8 cellular contexts compared by ENCODE assay signal in the genomic region with DNA sequence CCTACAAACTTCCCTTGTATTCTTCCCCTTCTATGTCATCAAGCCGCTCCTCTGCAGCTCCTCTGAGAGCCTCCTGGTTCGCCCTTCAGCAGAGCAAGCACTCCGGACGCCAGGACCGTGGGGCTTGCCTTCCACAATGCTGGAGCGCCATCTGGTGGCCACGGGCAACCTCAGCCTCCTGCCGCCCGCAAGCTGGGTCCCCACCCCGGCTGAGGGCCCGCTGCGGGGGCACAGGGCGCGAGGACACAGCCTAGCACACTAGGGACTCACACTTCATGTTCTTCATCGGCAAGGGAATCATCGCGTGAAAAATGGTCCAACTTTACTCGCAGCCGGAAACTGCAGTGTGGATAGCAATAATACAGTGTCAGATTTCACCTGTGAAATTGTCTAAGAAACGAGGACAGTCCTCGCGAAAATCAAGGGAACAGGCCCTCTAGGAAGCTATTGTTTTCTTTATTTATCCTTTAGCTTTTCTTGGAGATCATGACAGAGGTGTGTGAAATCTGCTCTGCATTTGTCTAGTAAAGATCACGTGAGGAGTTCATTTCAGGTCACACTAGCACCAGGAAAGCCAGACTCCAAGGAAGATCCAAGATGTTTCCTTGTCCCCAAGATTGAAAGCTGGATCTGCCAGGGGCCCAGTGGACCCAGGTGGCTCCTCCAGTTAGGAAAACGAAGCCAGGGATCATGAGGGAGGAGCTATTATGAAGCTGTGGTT. TPM values are rescaled to one million over a fixed set of nuclear protein-coding genes. Genes with fewer than 3 reads are reported as not detected.
DNase-seq lines count a peak whose midpoint lies in the region; ATAC-seq lines count a peak whose summit lies in the region.

No MANE protein-coding gene starts in this region.

- peaks cover 5% of the 10 kb centered on the region for H3K4me1 Mint-ChIP-seq in activated CD8-positive, alpha-beta T cell treated with anti-CD3 and anti-CD28 coated beads, Interleukin-2, amount 10 ng/mL, durations not matched to agents 7 days and 5 days (ENCODE audit: low read depth)
- peaks cover 3 to 6% of the 10 kb centered on the region in 2 donors for H3K4me1 Mint-ChIP-seq in effector memory CD8-positive, alpha-beta T cell (ENCODE audit: low read depth in 2 of 2)

- DNase-seq in Ammon's horn (ENCODE audit: low spot score): peak; percentile 95
- peak; percentile 98 for DNase-seq in GM19238 (ENCODE audit: insufficient read length, low spot score)
- DNase-seq in NCI-H774 (lab: John Stamatoyannopoulos, UW): peak; percentile 76
- peak; percentile 89 for DNase-seq in activated CD8-positive, alpha-beta T cell treated with anti-CD3 and anti-CD28 coated beads, Interleukin-2, amount 10 ng/mL, durations not matched to agents 7 days and 5 days
- DNase-seq in effector memory CD8-positive, alpha-beta T cell: peak; percentile 77 to 82 (median 81)
- peak; percentile 96 for DNase-seq in mesenteric fat pad (ENCODE audit: low spot score)
- DNase-seq in stimulated activated CD8-positive, alpha-beta memory T cell treated with anti-CD3 and anti-CD28 coated beads, Interleukin-15, amount 100 ng/mL, for 1 hour (ENCODE audit: low read depth): peak; percentile 80

- ATAC-seq in HG03521 (IDR thresholded peaks at IDR 0.05; ENCODE audit: unreplicated experiment): peak; percentile 91
- peak; percentile 98 for ATAC-seq in activated CD8-positive, alpha-beta T cell treated with anti-CD3 and anti-CD28 coated beads, Interleukin-2, amount 10 ng/mL, durations not matched to agents 7 days and 5 days
- ATAC-seq in effector memory CD8-positive, alpha-beta T cell (replicated peaks): peak; percentile 99

- H3K27ac Mint-ChIP-seq in activated CD8-positive, alpha-beta T cell treated with anti-CD3 and anti-CD28 coated beads, Interleukin-2, amount 10 ng/mL, durations not matched to agents 7 days and 5 days: no peak overlapping the region
- no peak overlapping the region for H3K27ac Mint-ChIP-seq in effector memory CD8-positive, alpha-beta T cell

- H3K9me3 Mint-ChIP-seq in activated CD8-positive, alpha-beta T cell treated with anti-CD3 and anti-CD28 coated beads, Interleukin-2, amount 10 ng/mL, durations not matched to agents 7 days and 5 days (ENCODE audit: insufficient read depth): no peaks in the 10 kb centered on the region
- no peaks in the 10 kb centered on the region for H3K9me3 Mint-ChIP-seq in effector memory CD8-positive, alpha-beta T cell

- POLR2A ChIA-PET in activated CD8-positive, alpha-beta T cell treated with anti-CD3 and anti-CD28 coated beads, Interleukin-2, amount 10 ng/mL, durations not matched to agents 7 days and 5 days (lab: Charles Lee): interaction anchor here (1.2 kb wide), 1 partner anchor 64 kb away, joined by 4 read pairs; no protein-coding TSS in a partner anchor

- H3K27me3 Mint-ChIP-seq in activated CD8-positive, alpha-beta T cell treated with anti-CD3 and anti-CD28 coated beads, Interleukin-2, amount 10 ng/mL, durations not matched to agents 7 days and 5 days (ENCODE audit: low read depth): no peaks in the 10 kb centered on the region
- H3K27me3 Mint-ChIP-seq in effector memory CD8-positive, alpha-beta T cell: peaks cover 36 to 64% of the 10 kb centered on the region in 2 donors

- no peaks in the 10 kb centered on the region for H3K36me3 Mint-ChIP-seq in activated CD8-positive, alpha-beta T cell treated with anti-CD3 and anti-CD28 coated beads, Interleukin-2, amount 10 ng/mL, durations not matched to agents 7 days and 5 days (ENCODE audit: low read depth)
- no peaks in the 10 kb centered on the region for H3K36me3 Mint-ChIP-seq in effector memory CD8-positive, alpha-beta T cell (ENCODE audit: insufficient read depth)

- CTCF ChIA-PET in activated CD8-positive, alpha-beta T cell treated with anti-CD3 and anti-CD28 coated beads, Interleukin-2, amount 10 ng/mL, durations not matched to agents 7 days and 5 days (lab: Charles Lee): interaction anchor here (0.5 to 5.5 kb wide), 43 partner anchors 9 to 450 kb away, joined by 3 to 88 read pairs (median 5); no protein-coding TSS in a partner anchor

- H3K4me3 Mint-ChIP-seq in activated CD8-positive, alpha-beta T cell treated with anti-CD3 and anti-CD28 coated beads, Interleukin-2, amount 10 ng/mL, durations not matched to agents 7 days and 5 days: no peak overlapping the region
- no peak overlapping the region for H3K4me3 Mint-ChIP-seq in effector memory CD8-positive, alpha-beta T cell

RNA-seq across cellular contexts. Expression of a gene that starts 5.8 kb away (rescaled TPM):
- not detected for total RNA-seq in activated CD8-positive, alpha-beta T cell treated with anti-CD3 and anti-CD28 coated beads, Interleukin-2, amount 10 ng/mL, durations not matched to agents 7 days and 5 days
- total RNA-seq in mesenteric fat pad: not detected

RNA-seq across cellular contexts. Expression of a gene that starts 18.4 kb away (rescaled TPM):
- total RNA-seq in activated CD8-positive, alpha-beta T cell treated with anti-CD3 and anti-CD28 coated beads, Interleukin-2, amount 10 ng/mL, durations not matched to agents 7 days and 5 days: under 1 TPM; 0.16 to 0.61 TPM
- 0.87 TPM for total RNA-seq in mesenteric fat pad

RNA-seq across cellular contexts. Expression of a gene that starts 55.2 kb away (rescaled TPM):
- 100 to 1,000 TPM; 189 to 207 TPM for total RNA-seq in activated CD8-positive, alpha-beta T cell treated with anti-CD3 and anti-CD28 coated beads, Interleukin-2, amount 10 ng/mL, durations not matched to agents 7 days and 5 days
- total RNA-seq in mesenteric fat pad: 144 TPM

Comparison
In these comparisons a context has a peak if more than half of its experiments do, and no peak if none do; other contexts are left out.
1. Peak in every context shown above with its lines: DNase-seq and ATAC-seq.